11 cellular contexts compared by ENCODE assay signal in genomic region chr1:4656533-4657140, GRCh38. TPM values are rescaled to one million over a fixed set of nuclear protein-coding genes. Genes with fewer than 3 reads are reported as not detected.
DNase-seq lines count a peak whose midpoint lies in the region; ATAC-seq and TF ChIP-seq lines count a peak whose summit lies in the region.
"Had no signal": no experiment of that assay in that cellular context is flagged by ENCODE, and none has a peak within 500 bp of the region (broad histone marks: within the 10 kb centered on the region; RNA-seq: fewer than 3 reads in every experiment).

No MANE protein-coding gene starts in this region.

- H3K27ac ChIP-seq in HUES48 (ENCODE audit: low read depth, low read length): no peak overlapping the region
- H3K27ac ChIP-seq in cingulate gyrus (ENCODE audit: low read depth, low read length): peak overlapping the region; percentile 79
- H3K27ac ChIP-seq: colonic mucosa had no signal

- ATAC-seq in natural killer cell (no peak), GM19324 (IDR thresholded peaks at IDR 0.05; ENCODE audit: low FRiP score, unreplicated experiment) (no peak)
- no peak for ATAC-seq in activated CD4-positive, CD25-positive, alpha-beta regulatory T cell treated with anti-CD3 and anti-CD28 coated beads, Interleukin-2, amount 50 U/mL, for 24 hours

- H3K4me1 Mint-ChIP-seq in neural crest cell (peaks cover 16% of the 10 kb centered on the region), natural killer cell (no peaks in the 10 kb centered on the region)

- H3K36me3 Mint-ChIP-seq in neural crest cell (ENCODE audit: low read depth): no peaks in the 10 kb centered on the region
- no peaks in the 10 kb centered on the region for H3K36me3 Mint-ChIP-seq in natural killer cell
- H3K36me3 Mint-ChIP-seq: CD8-positive, alpha-beta memory T cell had no signal

- TF ChIP-seq CTCF in neural crest cell (conservative IDR thresholded peaks at IDR 0.05) (peak; percentile 42), natural killer cell (IDR thresholded peaks at IDR 0.05) (no peak)

- peaks cover 38% of the 10 kb centered on the region for H3K4me1 ChIP-seq in HUES48 (ENCODE audit: control insufficient read depth, insufficient read depth, low read length)
- H3K4me1 ChIP-seq: colonic mucosa had no signal

- no peaks in the 10 kb centered on the region for H3K36me3 ChIP-seq in HUES48 (ENCODE audit: control insufficient read depth, insufficient read depth, low read length)
- H3K36me3 ChIP-seq: colonic mucosa had no signal

- peak overlapping the region; percentile 90 for H3K4me3 Mint-ChIP-seq in neural crest cell
- H3K4me3 Mint-ChIP-seq in natural killer cell: no peak overlapping the region
- H3K4me3 Mint-ChIP-seq: CD8-positive, alpha-beta memory T cell; T-helper 2 cell treated with Interferon-gamma antibody and Interleukin-4, amounts not matched to agents 5 μg/mL and 100 μg/mL, for 36 hours had no signal

- DNase-seq in DMS114 treated with DMSO at 0.1 percent for 48 hours (lab: John Stamatoyannopoulos, UW; ENCODE audit: unreplicated experiment): peak; percentile 63
- no peak for DNase-seq in neural crest cell (ENCODE audit: low read depth, low spot score)
- DNase-seq in natural killer cell: no peak
- DNase-seq: CD8-positive, alpha-beta memory T cell; colonic mucosa; GDM1 had no signal

- H3K9me3 ChIP-seq in HUES48 (ENCODE audit: control insufficient read depth, insufficient read depth, low read length): no peaks in the 10 kb centered on the region
- H3K9me3 ChIP-seq: colonic mucosa had no signal

- H3K9ac ChIP-seq in HUES48 (ENCODE audit: low read depth, low read length): no peak overlapping the region

- H3K9me3 Mint-ChIP-seq in neural crest cell (no peaks in the 10 kb centered on the region), natural killer cell (no peaks in the 10 kb centered on the region)
- H3K9me3 Mint-ChIP-seq: CD8-positive, alpha-beta memory T cell; T-helper 2 cell treated with Interferon-gamma antibody and Interleukin-4, amounts not matched to agents 5 μg/mL and 100 μg/mL, for 36 hours had no signal

- peak overlapping the region; percentile 61 for H3K4me3 ChIP-seq in HUES48 (ENCODE audit: low read depth, low read length)
- H3K4me3 ChIP-seq: colonic mucosa had no signal

- peaks cover 73% of the 10 kb centered on the region for H3K27me3 Mint-ChIP-seq in neural crest cell (ENCODE audit: low read depth)
- H3K27me3 Mint-ChIP-seq in natural killer cell (ENCODE audit: low read depth in 2 of 2): peaks cover 20 to 50% of the 10 kb centered on the region in 2 donors

- peaks cover 72% of the 10 kb centered on the region for H3K27me3 ChIP-seq in HUES48 (ENCODE audit: control insufficient read depth, insufficient read depth, low read length)

- H3K27ac Mint-ChIP-seq in neural crest cell (ENCODE audit: unreplicated experiment): no peak overlapping the region
- H3K27ac Mint-ChIP-seq in natural killer cell: no peak overlapping the region
- H3K27ac Mint-ChIP-seq: T-helper 2 cell treated with Interferon-gamma antibody and Interleukin-4, amounts not matched to agents 5 μg/mL and 100 μg/mL, for 36 hours had no signal

- intact Hi-C loops in natural killer cell (cut with micrococcal nuclease): loop anchor here (10.0 kb wide), 1 partner anchor 1318 kb away; no protein-coding TSS in a partner anchor

RNA-seq across cellular contexts. Expression of gene AJAP1, which starts 2.2 kb away (rescaled TPM):
- total RNA-seq in neural crest cell (1.2 and 1.4 TPM in 2 replicates), natural killer cell (not detected)
- total RNA-seq: CD8-positive, alpha-beta memory T cell had no signal
